Comparison of ENCODE assay signal across 25 cellular contexts in the genomic region with DNA sequence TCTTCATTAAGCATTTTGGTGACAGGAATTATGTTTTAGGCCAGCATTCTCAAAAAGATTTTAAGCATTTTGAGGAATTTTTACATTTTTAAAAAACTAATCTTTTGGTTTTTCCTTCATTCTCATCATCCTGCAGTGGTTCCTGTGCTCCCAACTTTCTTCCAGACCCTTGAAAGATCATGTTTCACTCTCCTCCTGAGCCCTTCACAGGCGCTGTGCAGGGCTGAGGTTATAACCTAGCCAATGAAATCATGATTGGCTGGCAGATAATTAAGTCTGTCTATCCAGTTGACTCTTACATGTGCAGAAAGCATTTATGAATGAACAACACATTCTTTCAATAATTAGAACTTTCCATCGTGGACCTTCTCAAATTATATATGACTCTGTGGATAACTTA.
"Had no signal": no experiment of that assay in that cellular context is flagged by ENCODE, and none has a peak within 500 bp of the region (broad histone marks: within the 10 kb centered on the region; RNA-seq: fewer than 3 reads in every experiment).

No MANE protein-coding gene starts in this region.

- DNase-seq: effector CD4-positive, alpha-beta T cell; endodermal cell; erythroblast; foreskin keratinocyte; heart left ventricle; hippocampal formation; kidney glomerular epithelial cell; mammary epithelial cell; mucosa of descending colon; naive thymus-derived CD8-positive, alpha-beta T cell; nucleus accumbens; ovary; sigmoid colon; stimulated activated CD4-positive, alpha-beta T cell treated with anti-CD3 and anti-CD28 coated beads, Interleukin-2, amount 100 ng/mL, for 24 hours; stimulated activated naive CD4-positive, alpha-beta T cell; stomach; substantia nigra; thyroid gland; upper lobe of left lung; uterus had no signal

- H3K36me3 ChIP-seq: heart left ventricle, neural progenitor cell, ovary, right atrium auricular region, sigmoid colon, stomach, thyroid gland, upper lobe of left lung, uterus had no signal

- H3K4me1 ChIP-seq: right atrium auricular region, sigmoid colon, thyroid gland, uterus had no signal

- ATAC-seq: foreskin keratinocyte; heart left ventricle; left lobe of liver; mucosa of descending colon; naive thymus-derived CD8-positive, alpha-beta T cell had no signal

- H3K27me3 ChIP-seq: foreskin keratinocyte, heart left ventricle, neural progenitor cell, ovary, right atrium auricular region, sigmoid colon, stomach, thyroid gland, upper lobe of left lung, uterus had no signal

- H3K9me3 ChIP-seq: heart left ventricle, mucosa of descending colon, ovary, right atrium auricular region, sigmoid colon, stomach, thyroid gland, upper lobe of left lung, uterus had no signal

- H3K4me3 ChIP-seq: coronary artery, heart left ventricle, mucosa of descending colon, neural progenitor cell, ovary, right atrium auricular region, sigmoid colon, skin epidermis, stomach, thyroid gland, upper lobe of left lung, uterus had no signal

- H3K27ac ChIP-seq: coronary artery, foreskin keratinocyte, heart left ventricle, neural progenitor cell, ovary, right atrium auricular region, sigmoid colon, skin epidermis, stomach, thyroid gland, upper lobe of left lung, uterus had no signal
